In genomic region chr10:42876476-42876875, GRCh38 we compare ENCODE assay signal across 20 cellular contexts.
"Had no signal": no experiment of that assay in that cellular context is flagged by ENCODE, and none has a peak within 500 bp of the region (broad histone marks: within the 10 kb centered on the region; RNA-seq: fewer than 3 reads in every experiment).

No MANE protein-coding gene starts in this region.

- H3K36me3 ChIP-seq: adrenal gland had no signal

- H3K9me3 ChIP-seq: adrenal gland, body of pancreas had no signal

- H3K27me3 ChIP-seq: adrenal gland, body of pancreas had no signal

- H3K27ac ChIP-seq: body of pancreas had no signal

- DNase-seq: activated CD4-positive, alpha-beta memory T cell treated with anti-CD3 and anti-CD28 coated beads for 36 hours; activated CD4-positive, alpha-beta T cell treated with anti-CD3 and anti-CD28 coated beads for 36 hours; activated CD4-positive, alpha-beta T cell treated with anti-CD3 and anti-CD28 coated beads, Interleukin-2, amount 10 ng/mL, durations not matched to agents 24 days and 14 days; activated CD4-positive, CD25-positive, alpha-beta regulatory T cell; activated CD4-positive, CD25-positive, alpha-beta regulatory T cell treated with anti-CD3 and anti-CD28 coated beads, Interleukin-2, amount 50 U/mL, for 72 hours; activated CD8-positive, alpha-beta memory T cell treated with anti-CD3 and anti-CD28 coated beads, Interleukin-2, amount 10 ng/mL, durations not matched to agents 7 days and 5 days; activated effector memory CD4-positive, alpha-beta T cell treated with Interleukin-2 at 50 U/mL for 16 hours; activated gamma-delta T cell treated with Interleukin-2 at 50 U/mL for 16 hours; activated naive CD4-positive, alpha-beta T cell treated with anti-CD3 and anti-CD28 coated beads for 36 hours; activated naive CD8-positive, alpha-beta T cell treated with anti-CD3 and anti-CD28 coated beads for 36 hours; activated naive CD8-positive, alpha-beta T cell treated with anti-CD3 and anti-CD28 coated beads, Interleukin-2, amount 50 U/mL, for 24 hours; activated T-cell treated with anti-CD3 and anti-CD28 coated beads, Interleukin-2, amount 50 U/mL, for 4 hours; aorta; body of pancreas; cortex of kidney; dermis blood vessel endothelial cell; effector CD8-positive, alpha-beta T cell; glutamatergic neuron; T-helper 2 cell had no signal

- H3K4me3 ChIP-seq: adrenal gland, body of pancreas had no signal

- H3K4me1 ChIP-seq: body of pancreas had no signal
